Comparison of ENCODE assay signal across 1 cellular context in the genomic region with DNA sequence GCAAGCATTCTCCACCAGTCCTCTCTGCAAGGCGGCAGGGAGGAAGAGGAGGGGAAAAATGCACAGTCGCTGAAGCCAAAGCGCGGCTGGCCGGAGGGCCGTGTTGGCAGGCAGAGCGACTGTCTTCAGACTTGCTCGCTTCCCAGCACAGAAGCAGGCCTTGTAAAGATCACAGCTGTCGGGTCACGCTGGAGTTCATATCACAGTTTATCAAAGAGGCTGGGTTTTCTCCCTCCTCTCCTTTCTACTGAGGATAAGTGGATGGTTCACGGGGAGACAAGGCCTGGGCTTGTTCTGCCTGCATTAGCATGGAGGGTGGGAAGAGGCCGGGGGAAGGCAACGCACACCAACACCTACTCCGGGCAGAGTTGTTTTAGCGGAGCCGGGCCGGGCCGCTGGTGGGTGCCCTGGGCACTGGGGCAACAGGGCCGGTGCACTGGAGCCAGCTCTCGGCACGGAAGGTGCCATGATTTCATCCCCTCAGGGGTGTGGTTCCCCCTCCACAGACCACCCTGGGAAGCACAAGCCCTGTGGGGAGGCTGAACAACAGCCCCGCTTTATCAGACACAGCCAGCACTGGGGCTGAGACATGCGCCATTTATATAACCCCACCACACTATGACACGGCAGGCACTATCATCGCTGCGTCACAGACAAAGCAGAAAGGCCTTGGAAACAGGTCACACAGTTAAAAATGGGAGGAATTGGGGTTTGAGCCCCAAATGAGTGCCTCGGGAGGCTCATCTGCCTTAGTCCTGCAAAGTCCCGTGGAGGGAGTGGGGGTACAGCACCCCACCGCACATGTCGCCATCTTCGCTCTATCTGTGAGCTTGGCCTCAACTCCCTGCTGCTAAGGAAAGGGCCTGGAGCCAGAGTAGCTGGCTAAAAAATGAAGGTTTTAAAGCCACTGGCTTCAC.
TF ChIP-seq lines count a peak whose summit lies in the region.

No MANE protein-coding gene starts in this region.

TF ChIP-seq in WTC11, 78 proteins besides CTCF, POLR2A, EP300 and RAD21 (continued from another document):
- TF ChIP-seq, protein P1, sequence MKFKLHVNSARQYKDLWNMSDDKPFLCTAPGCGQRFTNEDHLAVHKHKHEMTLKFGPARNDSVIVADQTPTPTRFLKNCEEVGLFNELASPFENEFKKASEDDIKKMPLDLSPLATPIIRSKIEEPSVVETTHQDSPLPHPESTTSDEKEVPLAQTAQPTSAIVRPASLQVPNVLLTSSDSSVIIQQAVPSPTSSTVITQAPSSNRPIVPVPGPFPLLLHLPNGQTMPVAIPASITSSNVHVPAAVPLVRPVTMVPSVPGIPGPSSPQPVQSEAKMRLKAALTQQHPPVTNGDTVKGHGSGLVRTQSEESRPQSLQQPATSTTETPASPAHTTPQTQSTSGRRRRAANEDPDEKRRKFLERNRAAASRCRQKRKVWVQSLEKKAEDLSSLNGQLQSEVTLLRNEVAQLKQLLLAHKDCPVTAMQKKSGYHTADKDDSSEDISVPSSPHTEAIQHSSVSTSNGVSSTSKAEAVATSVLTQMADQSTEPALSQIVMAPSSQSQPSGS (CRISPR knock-in tag; IDR thresholded peaks at IDR 0.05; ENCODE audit: borderline replicate concordance, low read depth) = no peak
- TF ChIP-seq, protein P2, sequence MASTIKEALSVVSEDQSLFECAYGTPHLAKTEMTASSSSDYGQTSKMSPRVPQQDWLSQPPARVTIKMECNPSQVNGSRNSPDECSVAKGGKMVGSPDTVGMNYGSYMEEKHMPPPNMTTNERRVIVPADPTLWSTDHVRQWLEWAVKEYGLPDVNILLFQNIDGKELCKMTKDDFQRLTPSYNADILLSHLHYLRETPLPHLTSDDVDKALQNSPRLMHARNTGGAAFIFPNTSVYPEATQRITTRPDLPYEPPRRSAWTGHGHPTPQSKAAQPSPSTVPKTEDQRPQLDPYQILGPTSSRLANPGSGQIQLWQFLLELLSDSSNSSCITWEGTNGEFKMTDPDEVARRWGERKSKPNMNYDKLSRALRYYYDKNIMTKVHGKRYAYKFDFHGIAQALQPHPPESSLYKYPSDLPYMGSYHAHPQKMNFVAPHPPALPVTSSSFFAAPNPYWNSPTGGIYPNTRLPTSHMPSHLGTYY (CRISPR knock-in tag; IDR thresholded peaks at IDR 0.05) = no peak
